ENCODE assay signal across 10 cellular contexts in the genomic region with DNA sequence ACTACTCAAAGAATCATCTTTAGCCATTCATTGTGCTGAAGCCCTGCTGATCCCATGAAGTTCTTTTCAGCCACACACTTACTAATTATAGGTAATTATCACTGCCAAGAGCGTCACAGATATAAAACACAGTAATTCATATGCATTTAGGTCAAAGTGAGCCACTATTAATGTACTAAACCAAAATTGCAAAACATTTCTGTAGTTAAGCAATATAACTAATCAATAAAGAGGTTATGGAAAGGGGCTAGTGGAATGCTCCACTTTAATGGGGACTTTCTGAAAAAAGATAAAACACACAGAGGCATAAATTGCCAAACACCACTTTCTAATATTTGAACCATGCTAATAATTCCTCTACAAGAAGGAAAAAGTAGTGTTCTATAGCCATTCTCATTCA. TPM values are rescaled to one million over a fixed set of nuclear protein-coding genes. Genes with fewer than 3 reads are reported as not detected.
"Had no signal": no experiment of that assay in that cellular context is flagged by ENCODE, and none has a peak within 500 bp of the region (broad histone marks: within the 10 kb centered on the region; RNA-seq: fewer than 3 reads in every experiment).

No MANE protein-coding gene starts in this region.

- H3K4me1 ChIP-seq: HAP-1 had no signal

- H3K9me3 ChIP-seq: HAP-1 had no signal

- H3K4me3 ChIP-seq: GM23248, HAP-1 had no signal

- DNase-seq: GM23248, GOT3, H7, HFFc6, IMR-90 had no signal

- H3K9ac ChIP-seq: GM23248 had no signal

- ATAC-seq: HCT116 had no signal

- H3K27ac Mint-ChIP-seq: HFFc6 had no signal

- H3K4me3 Mint-ChIP-seq: HFFc6 had no signal

- H2AFZ ChIP-seq: GM23248 had no signal

- H3K27ac ChIP-seq: GM23248, HL-60 had no signal

- H3K36me3 ChIP-seq: HAP-1 had no signal

RNA-seq across cellular contexts. Expression of gene TSHR, which starts 7.1 kb away (rescaled TPM):
- total RNA-seq: GM23248, H4, H7, HFFc6, HT1080, IMR-90 had no signal
